1 cellular context compared by ENCODE assay signal in genomic region chr3:169234595-169234994, GRCh38.
TF ChIP-seq lines count a peak whose summit lies in the region.

No MANE protein-coding gene starts in this region.

TF ChIP-seq in HEK293, 187 proteins besides CTCF, POLR2A, EP300 and RAD21 (continued from another document):
- TF ChIP-seq PRDM4 (tag by site-specific recombination; IDR thresholded peaks at IDR 0.05): no peak
- TF ChIP-seq GFI1B (tag by site-specific recombination; IDR thresholded peaks at IDR 0.05): no peak
- 0 out of 2 replicates have a peak, but pooled peaks have one; percentile 32 for TF ChIP-seq TCF7L2 (IDR thresholded peaks at IDR 0.05; ENCODE audit: borderline replicate concordance, low read depth, low read length)
- no peak for TF ChIP-seq ZIC2 (tag by site-specific recombination; IDR thresholded peaks at IDR 0.05)
- no peak for TF ChIP-seq GLIS2 (tag by site-specific recombination; IDR thresholded peaks at IDR 0.05)
- TF ChIP-seq ZNF280D (tag by site-specific recombination; IDR thresholded peaks at IDR 0.05): no peak
- no peak for TF ChIP-seq ZNF112 (tag by site-specific recombination; IDR thresholded peaks at IDR 0.05)
TF ChIP-seq in HEK293: peak in this region for 9.
